In the genomic region with DNA sequence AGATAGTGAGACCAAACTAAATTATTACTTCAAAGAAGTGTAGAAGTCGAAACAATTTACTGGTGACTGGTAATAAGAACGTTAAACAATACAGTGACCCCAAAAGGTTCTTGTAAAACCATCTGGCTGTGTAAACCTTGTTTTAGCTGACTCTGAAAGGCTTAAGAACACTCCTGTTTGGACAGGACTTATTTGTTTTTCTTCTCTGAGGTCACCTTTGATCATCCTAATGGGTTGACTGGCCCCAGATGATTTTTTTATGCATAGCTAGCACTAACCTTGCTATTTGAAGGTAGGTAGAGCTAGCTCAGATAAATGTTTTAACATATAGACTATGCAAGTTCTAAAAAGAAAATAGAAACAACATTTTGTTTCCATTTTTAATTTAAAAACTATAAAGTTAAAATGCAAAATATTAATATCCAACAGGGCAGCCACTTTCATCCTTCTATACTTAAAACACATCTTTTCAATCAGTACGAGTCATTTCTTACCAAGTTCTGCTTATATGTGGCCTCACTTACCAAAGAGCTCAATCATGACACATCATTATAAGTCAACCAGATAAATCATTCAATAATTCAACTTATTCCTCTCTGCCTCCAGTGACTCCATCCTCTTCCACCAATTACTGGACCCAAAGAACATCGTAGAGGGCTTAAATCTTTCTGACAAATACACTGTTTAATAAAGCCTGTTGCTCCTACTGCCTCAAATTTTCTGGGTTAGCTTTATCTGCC, we compare ENCODE assay signal across 17 cellular contexts.
"Had no signal": no experiment of that assay in that cellular context is flagged by ENCODE, and none has a peak within 500 bp of the region (broad histone marks: within the 10 kb centered on the region; RNA-seq: fewer than 3 reads in every experiment).

No MANE protein-coding gene starts in this region.

- H3K36me3 ChIP-seq: brain microvascular endothelial cell, left ventricle myocardium inferior, pancreas had no signal

- H3K27me3 ChIP-seq: brain microvascular endothelial cell, pancreas, testis had no signal

- H3K27ac Mint-ChIP-seq: activated CD4-positive, alpha-beta T cell treated with anti-CD3 and anti-CD28 coated beads for 36 hours; activated CD8-positive, alpha-beta T cell treated with anti-CD3 and anti-CD28 coated beads for 36 hours; activated naive CD8-positive, alpha-beta T cell treated with anti-CD3 and anti-CD28 coated beads, Interleukin-2, amount 10 ng/mL, durations not matched to agents 7 days and 5 days; memory B cell; naive thymus-derived CD4-positive, alpha-beta T cell; stimulated activated naive CD8-positive, alpha-beta T cell treated with anti-CD3 and anti-CD28 coated beads, Interleukin-15, amount 100 ng/mL, for 72 hours; T-helper 17 cell had no signal

- H3K9me3 ChIP-seq: left ventricle myocardium inferior, mucosa of descending colon, pancreas, testis had no signal

- H3K4me1 Mint-ChIP-seq: activated CD4-positive, alpha-beta T cell treated with anti-CD3 and anti-CD28 coated beads for 36 hours; activated naive CD8-positive, alpha-beta T cell treated with anti-CD3 and anti-CD28 coated beads, Interleukin-2, amount 10 ng/mL, durations not matched to agents 7 days and 5 days; memory B cell; naive thymus-derived CD4-positive, alpha-beta T cell; stimulated activated naive CD8-positive, alpha-beta T cell treated with anti-CD3 and anti-CD28 coated beads, Interleukin-15, amount 100 ng/mL, for 72 hours; T-helper 17 cell had no signal

- H3K9me3 Mint-ChIP-seq: activated CD8-positive, alpha-beta T cell treated with anti-CD3 and anti-CD28 coated beads for 36 hours; activated naive CD8-positive, alpha-beta T cell treated with anti-CD3 and anti-CD28 coated beads, Interleukin-2, amount 10 ng/mL, durations not matched to agents 7 days and 5 days; memory B cell; naive thymus-derived CD4-positive, alpha-beta T cell; stimulated activated naive CD8-positive, alpha-beta T cell treated with anti-CD3 and anti-CD28 coated beads, Interleukin-15, amount 100 ng/mL, for 72 hours had no signal

- H3K4me3 ChIP-seq: left ventricle myocardium inferior, mucosa of descending colon, pancreas, testis had no signal

- H3K27ac ChIP-seq: brain microvascular endothelial cell, epithelial cell of prostate, left ventricle myocardium inferior, pancreas, testis had no signal

- H3K36me3 Mint-ChIP-seq: activated naive CD8-positive, alpha-beta T cell treated with anti-CD3 and anti-CD28 coated beads, Interleukin-2, amount 10 ng/mL, durations not matched to agents 7 days and 5 days; memory B cell; naive thymus-derived CD4-positive, alpha-beta T cell had no signal

- H3K4me3 Mint-ChIP-seq: activated CD4-positive, alpha-beta T cell treated with anti-CD3 and anti-CD28 coated beads for 36 hours; activated CD8-positive, alpha-beta T cell treated with anti-CD3 and anti-CD28 coated beads for 36 hours; activated naive CD8-positive, alpha-beta T cell treated with anti-CD3 and anti-CD28 coated beads, Interleukin-2, amount 10 ng/mL, durations not matched to agents 7 days and 5 days; memory B cell; naive thymus-derived CD4-positive, alpha-beta T cell; stimulated activated naive CD8-positive, alpha-beta T cell treated with anti-CD3 and anti-CD28 coated beads, Interleukin-15, amount 100 ng/mL, for 72 hours; T-helper 17 cell had no signal

- H3K4me1 ChIP-seq: left ventricle myocardium inferior, pancreas, testis had no signal

- DNase-seq: activated CD4-positive, alpha-beta T cell treated with anti-CD3 and anti-CD28 coated beads for 36 hours; activated CD8-positive, alpha-beta memory T cell treated with anti-CD3 and anti-CD28 coated beads, Interleukin-2, amount 50 U/mL, for 4 hours; activated CD8-positive, alpha-beta T cell treated with anti-CD3 and anti-CD28 coated beads for 36 hours; activated naive CD4-positive, alpha-beta T cell; activated naive CD8-positive, alpha-beta T cell treated with anti-CD3 and anti-CD28 coated beads, Interleukin-2, amount 10 ng/mL, durations not matched to agents 7 days and 5 days; brain microvascular endothelial cell; effector CD8-positive, alpha-beta T cell; left ventricle myocardium inferior; mucosa of descending colon; naive thymus-derived CD4-positive, alpha-beta T cell; pancreas; stimulated activated CD4-positive, alpha-beta T cell treated with anti-CD3 and anti-CD28 coated beads, Interleukin-1b, Interleukin-23, amount 100 ng/mL, for 48 hours; stimulated activated naive CD8-positive, alpha-beta T cell treated with anti-CD3 and anti-CD28 coated beads, Interleukin-15, amount 100 ng/mL, for 72 hours; T-helper 17 cell; testis had no signal
